In the genomic region with DNA sequence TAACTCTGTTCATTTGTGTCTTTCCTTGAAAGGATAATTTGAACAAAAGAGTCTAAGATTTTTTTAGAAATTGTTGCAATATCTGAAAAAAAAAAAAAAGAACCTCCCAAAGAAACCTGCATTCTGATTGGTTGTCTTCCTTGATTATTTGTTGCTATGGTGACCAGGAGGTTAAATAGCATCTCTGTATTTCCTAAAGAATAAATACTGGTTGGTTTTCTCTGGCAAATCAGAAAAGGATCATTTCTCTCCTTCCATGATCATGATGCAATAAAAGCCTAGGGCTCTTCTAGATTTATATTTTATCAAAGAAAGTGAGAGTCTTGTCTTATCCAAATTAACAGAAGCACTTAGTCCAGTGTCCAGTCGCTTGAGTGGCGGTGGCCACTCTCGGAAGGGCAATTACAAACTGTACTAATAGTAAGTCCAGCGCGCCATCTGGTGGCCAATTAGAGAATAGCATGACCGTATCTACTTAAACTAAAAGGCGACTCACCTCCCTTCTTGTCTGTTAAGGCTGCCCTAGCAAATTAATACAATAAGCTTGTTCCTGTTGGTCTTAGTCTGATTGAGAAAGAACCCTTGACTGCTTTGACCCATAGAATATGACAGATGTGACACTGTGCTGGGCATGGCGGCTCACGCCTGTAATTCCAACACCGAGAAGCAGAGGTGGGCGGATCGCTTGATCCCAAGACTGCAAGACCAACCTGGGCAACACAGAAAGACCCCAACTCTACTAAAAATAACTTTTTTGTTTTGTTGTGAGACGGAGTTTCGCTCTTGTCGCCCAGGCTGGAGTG, we compare ENCODE assay signal across 8 cellular contexts. TPM values are rescaled to one million over a fixed set of nuclear protein-coding genes. Genes with fewer than 3 reads are reported as not detected.
DNase-seq lines count a peak whose midpoint lies in the region; ATAC-seq and TF ChIP-seq lines count a peak whose summit lies in the region.

No MANE protein-coding gene starts in this region.

- no peak overlapping the region for H3K4me2 ChIP-seq in SU-DHL-6 (ENCODE audit: low read depth, low read length, poor library complexity, severe bottlenecking)

- no peaks in the 10 kb centered on the region for H3K36me3 ChIP-seq in SU-DHL-6 (ENCODE audit: low read length)
- no peaks in the 10 kb centered on the region for H3K36me3 ChIP-seq in upper lobe of right lung

- peaks cover 9% of the 10 kb centered on the region for H3K4me1 Mint-ChIP-seq in activated naive CD8-positive, alpha-beta T cell treated with anti-CD3 and anti-CD28 coated beads for 36 hours

- TF ChIP-seq CTCF in SU-DHL-6 (IDR thresholded peaks at IDR 0.05; ENCODE audit: insufficient read depth, low read length, poor library complexity, severe bottlenecking) (peak; percentile 80), upper lobe of right lung (IDR thresholded peaks at IDR 0.05) (peak; percentile 90)

- intact Hi-C loops in head of caudate nucleus (cut with DNase I) = no loop called here
- intact Hi-C loops in posterior cingulate gyrus (cut with DNase I) = loop anchor here (1.0 kb wide), 1 partner anchor 13 kb away; no protein-coding TSS in a partner anchor
- intact Hi-C loops in upper lobe of right lung (cut with DNase I) = no loop called here

- H3K9ac ChIP-seq in SU-DHL-6 (ENCODE audit: low read length) = no peak overlapping the region

- ATAC-seq in upper lobe of right lung = peak; percentile 94
- ATAC-seq in HG02571 (IDR thresholded peaks at IDR 0.05; ENCODE audit: unreplicated experiment) = no peak

- no peaks in the 10 kb centered on the region for H4K20me1 ChIP-seq in SU-DHL-6 (ENCODE audit: low read depth, low read length)

- no peaks in the 10 kb centered on the region for H3K9me2 ChIP-seq in SU-DHL-6 (replicated peaks; ENCODE audit: insufficient read depth, low read length)

- DNase-seq in GF-D8 (lab: John Stamatoyannopoulos, UW) (peak; percentile 37), NCI-H1417 (lab: John Stamatoyannopoulos, UW) (peak; percentile 75 to 94 (median 92)), head of caudate nucleus (peak; percentile 75 to 99 (median 92)), posterior cingulate gyrus (peak; percentile 70 to 96 (median 91)), upper lobe of right lung (peak; percentile 89)
- peak; percentile 66 for DNase-seq in activated naive CD8-positive, alpha-beta T cell treated with anti-CD3 and anti-CD28 coated beads for 36 hours

- no peak overlapping the region for H2AFZ ChIP-seq in SU-DHL-6 (ENCODE audit: low read depth, low read length, severe bottlenecking)

- no peaks in the 10 kb centered on the region for H3K9me3 ChIP-seq in SU-DHL-6 (ENCODE audit: insufficient read depth, low read length)
- no peaks in the 10 kb centered on the region for H3K9me3 ChIP-seq in upper lobe of right lung

- H3K4me1 ChIP-seq in upper lobe of right lung = no peaks in the 10 kb centered on the region

- H3K27me3 Mint-ChIP-seq in activated naive CD8-positive, alpha-beta T cell treated with anti-CD3 and anti-CD28 coated beads for 36 hours = no peaks in the 10 kb centered on the region

- H3K36me3 Mint-ChIP-seq in activated naive CD8-positive, alpha-beta T cell treated with anti-CD3 and anti-CD28 coated beads for 36 hours = peaks cover 3% of the 10 kb centered on the region

- H3K4me3 Mint-ChIP-seq in activated naive CD8-positive, alpha-beta T cell treated with anti-CD3 and anti-CD28 coated beads for 36 hours = no peak overlapping the region

- H3K27ac ChIP-seq in SU-DHL-6 (ENCODE audit: low read depth, low read length) = no peak overlapping the region
- H3K27ac ChIP-seq in upper lobe of right lung = no peak overlapping the region

- H3K4me3 ChIP-seq in SU-DHL-6 (ENCODE audit: insufficient read depth, low read length, poor library complexity, severe bottlenecking) (no peak overlapping the region), upper lobe of right lung (no peak overlapping the region)

- H3K79me2 ChIP-seq in SU-DHL-6 (ENCODE audit: insufficient read depth, low read length) = no peaks in the 10 kb centered on the region

- no peaks in the 10 kb centered on the region for H3F3A ChIP-seq in SU-DHL-6 (ENCODE audit: insufficient read depth)

- no peaks in the 10 kb centered on the region for H3K9me3 Mint-ChIP-seq in activated naive CD8-positive, alpha-beta T cell treated with anti-CD3 and anti-CD28 coated beads for 36 hours

- no peak overlapping the region for H3K27ac Mint-ChIP-seq in activated naive CD8-positive, alpha-beta T cell treated with anti-CD3 and anti-CD28 coated beads for 36 hours

- H3K27me3 ChIP-seq in SU-DHL-6 (ENCODE audit: low read length) (no peaks in the 10 kb centered on the region), upper lobe of right lung (no peaks in the 10 kb centered on the region)

RNA-seq across cellular contexts. Expression of a gene that starts 47.0 kb away (rescaled TPM):
- under 1 TPM; 0.21 to 0.26 TPM for total RNA-seq in activated naive CD8-positive, alpha-beta T cell treated with anti-CD3 and anti-CD28 coated beads for 36 hours
- 1.9 TPM for total RNA-seq in upper lobe of right lung

RNA-seq across cellular contexts. Expression of a gene that starts 58.5 kb away (rescaled TPM):
- total RNA-seq in activated naive CD8-positive, alpha-beta T cell treated with anti-CD3 and anti-CD28 coated beads for 36 hours = 100 to 1,000 TPM; 567 TPM
- total RNA-seq in upper lobe of right lung = 142 TPM

Comparison
In these comparisons a context has a peak if more than half of its experiments do, and no peak if none do; other contexts are left out.
1. DNase-seq: peak in every context shown above with its lines; median percentile 92 in head of caudate nucleus; 92 in NCI-H1417; 91 in posterior cingulate gyrus; 89 in upper lobe of right lung; 66 in activated naive CD8-positive, alpha-beta T cell treated with anti-CD3 and anti-CD28 coated beads for 36 hours; 37 in GF-D8.